In genomic region chr19:54115071-54116063, GRCh38 we compare ENCODE assay signal across 1 cellular context.
TF ChIP-seq lines count a peak whose summit lies in the region.

PRPF31 (plus strand) TSS chr19:54115754; CDS start chr19:54118279, 2,525 bp downstream.
TFPT (minus strand) TSS chr19:54115657; CDS start chr19:54115269, 388 bp downstream.

TF ChIP-seq in HEK293, 187 proteins besides CTCF, POLR2A, EP300 and RAD21 (continued from another document and continues in another):
- TF ChIP-seq ZNF223 (tag by site-specific recombination; IDR thresholded peaks at IDR 0.05) (no peak), ZNF645 (tag by site-specific recombination; IDR thresholded peaks at IDR 0.05) (no peak), ZBTB11 (tag by site-specific recombination; conservative IDR thresholded peaks at IDR 0.05; ENCODE audit: low read depth) (peak; percentile 74), ZNF423 (tag by site-specific recombination; IDR thresholded peaks at IDR 0.05) (no peak), MEIS1 (CRISPR knock-in tag; IDR thresholded peaks at IDR 0.05; ENCODE audit: borderline replicate concordance) (no peak), ZNF266 (tag by site-specific recombination; IDR thresholded peaks at IDR 0.05; ENCODE audit: low read depth) (no peak), HOXD13 (CRISPR knock-in tag; IDR thresholded peaks at IDR 0.05; ENCODE audit: borderline replicate concordance) (peak; percentile 100), FEZF1 (tag by site-specific recombination; IDR thresholded peaks at IDR 0.05) (peak; percentile 89), REPIN1 (tag by site-specific recombination; IDR thresholded peaks at IDR 0.05; ENCODE audit: low read depth) (peak; percentile 66; the same call in 1 of the 2 replicates), TSHZ1 (tag by site-specific recombination; IDR thresholded peaks at IDR 0.05; ENCODE audit: borderline replicate concordance) (0 out of 2 replicates have a peak, but pooled peaks have one; percentile 42), ZNF660 (tag by site-specific recombination; IDR thresholded peaks at IDR 0.05) (peak; percentile 93; the same call in 1 of the 2 replicates), ZNF140 (tag by site-specific recombination; IDR thresholded peaks at IDR 0.05) (no peak), ZNF558 (tag by site-specific recombination; IDR thresholded peaks at IDR 0.05) (no peak), ZNF514 (tag by site-specific recombination; IDR thresholded peaks at IDR 0.05) (no peak), ZNF26 (tag by site-specific recombination; IDR thresholded peaks at IDR 0.05) (no peak), ATF2 (tag by site-specific recombination; IDR thresholded peaks at IDR 0.05; ENCODE audit: low read depth) (peak; percentile 63; the same call in 1 of the 2 replicates), OVOL3 (tag by site-specific recombination; IDR thresholded peaks at IDR 0.05) (peak; percentile 100), ZNF664 (tag by site-specific recombination; IDR thresholded peaks at IDR 0.05) (peak; percentile 83), ZSCAN16 (tag by site-specific recombination; IDR thresholded peaks at IDR 0.05) (no peak), KLF7 (tag by site-specific recombination; IDR thresholded peaks at IDR 0.05; ENCODE audit: borderline replicate concordance) (peak; percentile 88; the same call in 1 of the 2 replicates), ZNF416 (tag by site-specific recombination; IDR thresholded peaks at IDR 0.05) (no peak), PRDM2 (tag by site-specific recombination; IDR thresholded peaks at IDR 0.05; ENCODE audit: borderline replicate concordance) (no peak), ZNF146 (tag by site-specific recombination; IDR thresholded peaks at IDR 0.05) (0 out of 2 replicates have a peak, but pooled peaks have one; percentile 49), ZBTB10 (tag by site-specific recombination; IDR thresholded peaks at IDR 0.05) (peak; percentile 57; the same call in 1 of the 2 replicates), ZFP69B (tag by site-specific recombination; IDR thresholded peaks at IDR 0.05) (peak; percentile 73), ZBTB20 (tag by site-specific recombination; IDR thresholded peaks at IDR 0.05) (peak; percentile 76), AEBP2 (tag by site-specific recombination; IDR thresholded peaks at IDR 0.05; ENCODE audit: borderline replicate concordance) (no peak), ZIC2 (tag by site-specific recombination; IDR thresholded peaks at IDR 0.05) (peak; percentile 70), ZSCAN4 (tag by site-specific recombination; IDR thresholded peaks at IDR 0.05) (no peak), ZNF555 (tag by site-specific recombination; conservative IDR thresholded peaks at IDR 0.05) (no peak), ZNF366 (tag by site-specific recombination; conservative IDR thresholded peaks at IDR 0.05) (peak; percentile 48; the same call in 1 of the 2 replicates), SCRT2 (tag by site-specific recombination; IDR thresholded peaks at IDR 0.05) (peak; percentile 67), ZNF585B (tag by site-specific recombination; IDR thresholded peaks at IDR 0.05) (no peak)
